ENCODE assay signal across 14 cellular contexts in genomic region chr18:6441201-6441600, GRCh38. TPM values are rescaled to one million over a fixed set of nuclear protein-coding genes. Genes with fewer than 3 reads are reported as not detected.
A peak's percentile ranks its signal among the peaks of the same experiment; 100 is the strongest.
DNase-seq lines count a peak whose midpoint lies in the region; ATAC-seq and TF ChIP-seq lines count a peak whose summit lies in the region.
"Had no signal": no experiment of that assay in that cellular context is flagged by ENCODE, and none has a peak within 500 bp of the region (broad histone marks: within the 10 kb centered on the region; RNA-seq: fewer than 3 reads in every experiment).

No MANE protein-coding gene starts in this region.

- no peak overlapping the region for H3K27ac ChIP-seq in GM23338 (ENCODE audit: low read depth)
- H3K27ac ChIP-seq: C4-2B, GM23248 had no signal

- H3K79me2 ChIP-seq in GM23338 (replicated peaks; ENCODE audit: insufficient read depth), result no peaks in the 10 kb centered on the region

- no peaks in the 10 kb centered on the region; the same call in 1 of the 2 replicates for H3K9me2 ChIP-seq in GM23338 (ENCODE audit: insufficient read depth)

- no peaks in the 10 kb centered on the region for H3K36me3 ChIP-seq in GM23338 (ENCODE audit: insufficient read depth)
- H3K36me3 ChIP-seq: BE2C, HAP-1 had no signal

- TF ChIP-seq CTCF in AG10803 (conservative IDR thresholded peaks at IDR 0.05; ENCODE audit: low read length), result no peak
- no peak for TF ChIP-seq CTCF in GM23338 (conservative IDR thresholded peaks at IDR 0.05; ENCODE audit: low read depth in 2 of 2)

- DNase-seq in AG10803 (ENCODE audit: low read depth), result peak; percentile 1
- no peak for DNase-seq in GM23338 (ENCODE audit: low spot score)
- peak; percentile 17 for DNase-seq in NCI-H510A (lab: John Stamatoyannopoulos, UW)
- peak; percentile 41 for DNase-seq in foreskin melanocyte
- no peak for DNase-seq in NCI-H82 (lab: John Stamatoyannopoulos, UW)
- no peak for DNase-seq in DMS153 treated with DMSO at 0.1 percent for 48 hours (lab: John Stamatoyannopoulos, UW; ENCODE audit: unreplicated experiment)
- DNase-seq: BE2C; CD4-positive, alpha-beta memory T cell; GM23248 had no signal

- H3K4me3 ChIP-seq in AG10803 (ENCODE audit: low read length) (no peak overlapping the region), GM23338 (no peak overlapping the region)
- H3K4me3 ChIP-seq: GM12878, GM23248, HAP-1 had no signal

- H3K27me3 Mint-ChIP-seq in GM23338 (ENCODE audit: insufficient read depth, low read depth, poor library complexity), result peaks cover 4% of the 10 kb centered on the region

- H3K36me3 Mint-ChIP-seq in GM23338 (ENCODE audit: low read depth), result no peaks in the 10 kb centered on the region
- H3K36me3 Mint-ChIP-seq: CD4-positive, alpha-beta memory T cell had no signal

- H3K4me2 ChIP-seq in GM23338, result no peak overlapping the region

- no peaks in the 10 kb centered on the region for H3K27me3 ChIP-seq in GM23338 (ENCODE audit: insufficient read depth)
- H3K27me3 ChIP-seq: BE2C had no signal

- no peaks in the 10 kb centered on the region for H3K4me1 ChIP-seq in GM23338 (ENCODE audit: insufficient read depth)
- H3K4me1 ChIP-seq: BE2C, HAP-1 had no signal

- ATAC-seq in GM23338 (no peak), GM18519 (IDR thresholded peaks at IDR 0.05; ENCODE audit: low FRiP score, unreplicated experiment) (no peak)
- ATAC-seq: GM12878 had no signal

- H2AFZ ChIP-seq in GM23338, result 0 out of 2 replicates have a peak overlapping the region, but pooled peaks have one; percentile 39
- H2AFZ ChIP-seq: GM23248 had no signal

- no peak overlapping the region for H3K27ac Mint-ChIP-seq in GM23338
- H3K27ac Mint-ChIP-seq: CD4-positive, alpha-beta memory T cell had no signal

- H3K9me3 Mint-ChIP-seq in GM23338, result no peaks in the 10 kb centered on the region

- H3K4me1 Mint-ChIP-seq in GM23338, result peaks cover 7% of the 10 kb centered on the region
- H3K4me1 Mint-ChIP-seq: CD4-positive, alpha-beta memory T cell had no signal

- H3F3A ChIP-seq in GM23338 (replicated peaks; ENCODE audit: low read depth), result no peaks in the 10 kb centered on the region

- no peaks in the 10 kb centered on the region for H4K20me1 ChIP-seq in GM23338 (replicated peaks; ENCODE audit: insufficient read depth)

- no peak overlapping the region for H3K4me3 Mint-ChIP-seq in GM23338
- H3K4me3 Mint-ChIP-seq: CD4-positive, alpha-beta memory T cell had no signal

TF ChIP-seq in GM23338, 12 proteins besides CTCF, POLR2A, EP300 and RAD21:
- TF ChIP-seq POLR2AphosphoS5 (IDR thresholded peaks at IDR 0.05; ENCODE audit: low read depth), result no peak
- TF ChIP-seq STAT1 (IDR thresholded peaks at IDR 0.05; ENCODE audit: unreplicated experiment), result no peak
- no peak for TF ChIP-seq EZH2phosphoT487 (IDR thresholded peaks at IDR 0.05; ENCODE audit: unreplicated experiment)
- no peak for TF ChIP-seq REST (IDR thresholded peaks at IDR 0.05; ENCODE audit: unreplicated experiment)
- TF ChIP-seq JUNB (IDR thresholded peaks at IDR 0.05; ENCODE audit: unreplicated experiment), result no peak
- TF ChIP-seq CREB1 (CRISPR knock-in tag; IDR thresholded peaks at IDR 0.05; ENCODE audit: low read depth), result no peak
- no peak for TF ChIP-seq ZNF331 (CRISPR knock-in tag; IDR thresholded peaks at IDR 0.05; ENCODE audit: low read depth)
- TF ChIP-seq NANOG (IDR thresholded peaks at IDR 0.05; ENCODE audit: borderline replicate concordance), result no peak
- no peak for TF ChIP-seq ZNF462 (CRISPR knock-in tag; IDR thresholded peaks at IDR 0.05)
- TF ChIP-seq ZNF114 (CRISPR knock-in tag; IDR thresholded peaks at IDR 0.05), result no peak
- TF ChIP-seq EZH2 (IDR thresholded peaks at IDR 0.05; ENCODE audit: low read depth, unreplicated experiment), result no peak

RNA-seq across cellular contexts. Expression of gene L3MBTL4, which starts 26.5 kb away (rescaled TPM):
- total RNA-seq in GM23338 (2014; rRNA removed; shearing (Covaris generic)), result 0.85 and 2.8 TPM in 2 replicates
- polyA plus RNA-seq in GM23338 (2016; fragmentation: Nextera tagmentation; extraction: Ambion mirVana), result 0.48 and 0.77 TPM in 2 replicates
- total RNA-seq: G401, GM23248 had no signal
- polyA plus RNA-seq: CD4-positive, alpha-beta memory T cell; GM23248 had no signal

Comparison
In these comparisons a context has a peak if more than half of its experiments do, and no peak if none do; other contexts are left out.
1. DNase-seq: peak in AG10803 (single experiment), NCI-H510A (single experiment) and foreskin melanocyte (single experiment); none in GM23338 (single experiment), NCI-H82 (single experiment) and DMS153 treated with DMSO at 0.1 percent for 48 hours (single experiment).